Comparison of ENCODE assay signal across 8 cellular contexts in genomic region chr7:130921391-130922180, GRCh38.
DNase-seq lines count a peak whose midpoint lies in the region; ATAC-seq and TF ChIP-seq lines count a peak whose summit lies in the region.

No MANE protein-coding gene starts in this region.

- no peaks in the 10 kb centered on the region for H3K27me3 Mint-ChIP-seq in osteocyte (ENCODE audit: unreplicated experiment)

- no peaks in the 10 kb centered on the region for H3K27me3 ChIP-seq in DND-41 (ENCODE audit: insufficient read depth, low read length, poor library complexity)
- no peaks in the 10 kb centered on the region for H3K27me3 ChIP-seq in SK-N-SH (ENCODE audit: insufficient read depth)

- no peak for ATAC-seq in DND-41 (ENCODE audit: insufficient read depth, low read depth)

- H3K27ac ChIP-seq in DND-41 (ENCODE audit: low read length), result peak overlapping the region; percentile 14; the same call in 1 of the 2 replicates
- peak overlapping the region; percentile 7 to 100; a peak in 2 of 4 replicates for H3K27ac ChIP-seq in SK-N-SH (ENCODE audit: low read depth in 2 of 2, low read length in 1 of 2)

- 90% methylated on average over 23 of the region's 23 CpGs for WGBS in SK-N-SH (ENCODE audit: low lambda C conversion rate)

- H3K9me3 Mint-ChIP-seq in osteocyte (ENCODE audit: unreplicated experiment), result no peaks in the 10 kb centered on the region

- H3K9me3 ChIP-seq in DND-41 (ENCODE audit: insufficient read depth, low read length, severe bottlenecking) (no peaks in the 10 kb centered on the region), SK-N-SH (no peaks in the 10 kb centered on the region)

- no peak overlapping the region for H3K9ac ChIP-seq in DND-41 (ENCODE audit: low read depth, low read length)
- no peak overlapping the region for H3K9ac ChIP-seq in SK-N-SH

- H3K9me2 ChIP-seq in SK-N-SH, result no peaks in the 10 kb centered on the region

- TF ChIP-seq EP300 in SK-N-SH (IDR thresholded peaks at IDR 0.05; ENCODE audit: borderline replicate concordance in 1 of 2, low read depth in 1 of 2, low read length in 1 of 2), result no peak

- H3K4me3 ChIP-seq in DND-41 (ENCODE audit: low read depth in 1 of 2, low read length in 2 of 2), result no peak overlapping the region
- H3K4me3 ChIP-seq in SK-N-SH (ENCODE audit: low read depth in 2 of 2, low read length in 1 of 2), result no peak overlapping the region
- peak overlapping the region; percentile 21 for H3K4me3 ChIP-seq in fibroblast of pulmonary artery (replicated peaks; ENCODE audit: low read depth, low read length)

- no peak for TF ChIP-seq CTCF in DND-41 (IDR thresholded peaks at IDR 0.05; ENCODE audit: borderline replicate concordance, extremely low read depth, low read length, poor library complexity, severe bottlenecking)
- TF ChIP-seq CTCF in SK-N-SH (IDR thresholded peaks at IDR 0.05), result no peak
- no peak for TF ChIP-seq CTCF in fibroblast of pulmonary artery (IDR thresholded peaks at IDR 0.05; ENCODE audit: low read length, missing control alignments)
- no peak for TF ChIP-seq CTCF in osteocyte (IDR thresholded peaks at IDR 0.05)

- H3K36me3 Mint-ChIP-seq in osteocyte (ENCODE audit: unreplicated experiment), result peaks cover 15% of the 10 kb centered on the region

- no peak overlapping the region for H2AFZ ChIP-seq in DND-41 (ENCODE audit: low read depth, low read length)
- no peak overlapping the region for H2AFZ ChIP-seq in SK-N-SH (ENCODE audit: low read depth)

- peaks cover 59% of the 10 kb centered on the region for H3K4me1 Mint-ChIP-seq in osteocyte (ENCODE audit: unreplicated experiment)

- H3F3A ChIP-seq in SK-N-SH (replicated peaks; ENCODE audit: insufficient read depth), result peaks cover 41% of the 10 kb centered on the region

- H3K36me3 ChIP-seq in DND-41 (ENCODE audit: insufficient read depth, low read length), result peaks cover 67% of the 10 kb centered on the region
- H3K36me3 ChIP-seq in SK-N-SH (replicated peaks in 1 of 2; ENCODE audit: control insufficient read depth in 1 of 2, insufficient read depth in 2 of 2, low read length in 1 of 2), result peaks cover 8 to 13% of the 10 kb centered on the region in 2 experiments

- POLR2A ChIA-PET in SK-N-SH (lab: Yijun Ruan, JAX), result no interaction called here

- CTCF ChIA-PET in SK-N-SH (lab: Yijun Ruan, JAX), result interaction anchor here (0.8 to 2.4 kb wide), 6 partner anchors 17 to 150 kb away, joined by 3 to 27 read pairs (median 3); no protein-coding TSS in a partner anchor

- TF ChIP-seq RAD21 in SK-N-SH (IDR thresholded peaks at IDR 0.05; ENCODE audit: low read length), result no peak

- H3K4me2 ChIP-seq in DND-41 (ENCODE audit: insufficient read depth, low read length) (no peak overlapping the region), SK-N-SH (no peak overlapping the region)

- H3K79me2 ChIP-seq in DND-41 (ENCODE audit: insufficient read depth, low read length) (peaks cover 99% of the 10 kb centered on the region), SK-N-SH (ENCODE audit: insufficient read depth) (peaks cover 99% of the 10 kb centered on the region)

- peaks cover 31% of the 10 kb centered on the region for H3K4me1 ChIP-seq in DND-41 (ENCODE audit: insufficient read depth, low read length)
- peaks cover 4 to 91% of the 10 kb centered on the region in 2 experiments for H3K4me1 ChIP-seq in SK-N-SH (ENCODE audit: control insufficient read depth in 1 of 2, insufficient read depth in 2 of 2, low read depth in 1 of 2, low read length in 1 of 2)

- H4K20me1 ChIP-seq in DND-41 (ENCODE audit: insufficient read depth, low read length), result peaks cover 61% of the 10 kb centered on the region; the same call in 1 of the 2 replicates
- no peaks in the 10 kb centered on the region for H4K20me1 ChIP-seq in SK-N-SH (ENCODE audit: insufficient read depth)

- H3K27ac Mint-ChIP-seq in osteocyte (ENCODE audit: unreplicated experiment), result peak overlapping the region; percentile 72

- H3K4me3 Mint-ChIP-seq in osteocyte (ENCODE audit: unreplicated experiment), result peak overlapping the region; percentile 44

- DNase-seq in DND-41 (no peak), SK-N-SH (no peak), fibroblast of pulmonary artery (ENCODE audit: low read depth) (peak; percentile 92), osteocyte (ENCODE audit: extremely low spot score, unreplicated experiment) (no peak), germinal center (ENCODE audit: low spot score) (no peak), CD1c-positive myeloid dendritic cell (ENCODE audit: extremely low spot score) (no peak), GDM1 (lab: John Stamatoyannopoulos, UW) (no peak)
- no peak for DNase-seq in effector CD8-positive, alpha-beta T cell (lab: John Stamatoyannopoulos, UW)

TF ChIP-seq in SK-N-SH, 30 proteins besides CTCF, POLR2A, EP300 and RAD21:
- TF ChIP-seq SMC3 (IDR thresholded peaks at IDR 0.05; ENCODE audit: low read depth, low read length) (no peak), TCF12 (IDR thresholded peaks at IDR 0.05) (0 out of 2 replicates have a peak, but pooled peaks have one; percentile 5), USF1 (IDR thresholded peaks at IDR 0.05; ENCODE audit: borderline replicate concordance, low read depth) (no peak), RXRA (IDR thresholded peaks at IDR 0.05; ENCODE audit: borderline replicate concordance, low read depth) (no peak)
TF ChIP-seq in SK-N-SH: peak in this region for 1.
